Comparison of ENCODE assay signal across 8 cellular contexts in genomic region chr22:50672471-50673230, GRCh38. TPM values are rescaled to one million over a fixed set of nuclear protein-coding genes. Genes with fewer than 3 reads are reported as not detected.
DNase-seq lines count a peak whose midpoint lies in the region; ATAC-seq, FAIRE-seq and TF ChIP-seq lines count a peak whose summit lies in the region.

TSS of gene SHANK3 (plus strand) at chr22:50672823.

- peak within 1 kb of the TSS; percentile 42 to 65 (median 46) for H3K4me3 Mint-ChIP-seq in immature natural killer cell
- peak within 1 kb of the TSS; percentile 58 for H3K4me3 Mint-ChIP-seq in stimulated activated effector memory CD8-positive, alpha-beta T cell treated with anti-CD3 and anti-CD28 coated beads, Interleukin-12 subunit alpha, Interleukin-12 subunit beta, amount 100 ng/mL, for 72 hours

- ATAC-seq in GM12878 (no peak; the same call in 1 of the 3 replicates), GM19452 (IDR thresholded peaks at IDR 0.05; ENCODE audit: unreplicated experiment) (no peak), GM18502 (IDR thresholded peaks at IDR 0.05; ENCODE audit: poor library complexity, unreplicated experiment) (no peak)
- no peak for ATAC-seq in stimulated activated effector memory CD8-positive, alpha-beta T cell treated with anti-CD3 and anti-CD28 coated beads, Interleukin-12 subunit alpha, Interleukin-12 subunit beta, amount 100 ng/mL, for 72 hours

- H3K27me3 ChIP-seq in HAP-1 (ENCODE audit: low read depth) = no peaks in the 10 kb centered on the region
- peaks cover 8 to 12% of the 10 kb centered on the region in 2 experiments for H3K27me3 ChIP-seq in GM12878 (replicated peaks in 1 of 2; ENCODE audit: control insufficient read depth in 2 of 2, insufficient read depth in 2 of 2, low read length in 1 of 2)

- H3K36me3 ChIP-seq in HAP-1 (replicated peaks) = no peaks in the 10 kb centered on the region
- no peaks in the 10 kb centered on the region for H3K36me3 ChIP-seq in GM12878 (ENCODE audit: control insufficient read depth in 2 of 2, insufficient read depth in 2 of 2, low read length in 1 of 2)

- no peaks in the 10 kb centered on the region for H4K20me1 ChIP-seq in GM12878 (ENCODE audit: control insufficient read depth, insufficient read depth)

- no peak within 1 kb of the TSS for H2AFZ ChIP-seq in GM12878 (ENCODE audit: control insufficient read depth, low read depth, low read length)

- WGBS in GM12878 (ENCODE audit: insufficient coverage, insufficient replicate concordance, low lambda C conversion rate, missing lambda C conversion rate) = 5% methylated on average over 19 of the region's 23 CpGs

- no peaks in the 10 kb centered on the region for H3K79me2 ChIP-seq in GM12878 (ENCODE audit: control insufficient read depth, insufficient read depth, low read length)

- H3K9ac ChIP-seq in GM12878 (ENCODE audit: control insufficient read depth, insufficient read depth, low read length) = no peak within 1 kb of the TSS

- FAIRE-seq in GM12878 (lab: Jason Lieb, UNC) = no peak

- POLR2A ChIA-PET in GM12878 (lab: Charles Lee) = no interaction called here

- H3K4me2 ChIP-seq in GM12878 (ENCODE audit: control insufficient read depth, insufficient read depth) = peak within 1 kb of the TSS; percentile 42; the same call in 1 of the 2 replicates

- TF ChIP-seq RAD21 in GM12878 (IDR thresholded peaks at IDR 0.05; ENCODE audit: insufficient read depth, low read depth, low read length) = no peak

- no peak within 1 kb of the TSS for H3K27ac ChIP-seq in GM12878 (ENCODE audit: control insufficient read depth, insufficient read depth)

- no peak for TF ChIP-seq POLR2A in GM12878 (IDR thresholded peaks at IDR 0.05; ENCODE audit: low read depth, low read length)

- intact Hi-C loops in GM12878 (cut with micrococcal nuclease; ENCODE audit: unreplicated experiment) = no loop called here

- SMC1A ChIA-PET in GM12878 (lab: Charles Lee; ENCODE audit: uncharacterized antibody, unreplicated experiment) = no interaction called here

- CTCF ChIA-PET in GM12878 (lab: Yijun Ruan, JAX) = no interaction called here

- DNase-seq in HAP-1 (ENCODE audit: low spot score in 2 of 2) (no peak), GM12878 (ENCODE audit: low read depth, low spot score) (no peak), immature natural killer cell (no peak), NCI-H2107 (lab: John Stamatoyannopoulos, UW) (no peak), NCI-H128 (lab: John Stamatoyannopoulos, UW; ENCODE audit: unreplicated experiment) (no peak)
- DNase-seq in stimulated activated effector memory CD8-positive, alpha-beta T cell treated with anti-CD3 and anti-CD28 coated beads, Interleukin-12 subunit alpha, Interleukin-12 subunit beta, amount 100 ng/mL, for 72 hours (ENCODE audit: low spot score in 2 of 2) = no peak

- no peak for TF ChIP-seq EP300 in GM12878 (IDR thresholded peaks at IDR 0.05; ENCODE audit: borderline replicate concordance in 1 of 2, control insufficient read depth in 1 of 2, low read depth in 2 of 2, low read length in 2 of 2)

- peaks cover 0 to 4% (median 0%) of the 10 kb centered on the region in 6 donors for H3K9me3 Mint-ChIP-seq in immature natural killer cell
- no peaks in the 10 kb centered on the region for H3K9me3 Mint-ChIP-seq in stimulated activated effector memory CD8-positive, alpha-beta T cell treated with anti-CD3 and anti-CD28 coated beads, Interleukin-12 subunit alpha, Interleukin-12 subunit beta, amount 100 ng/mL, for 72 hours

- in situ Hi-C loops in HAP-1 (cut with MboI; ENCODE audit: low sequenced_read_pairs) = no loop called here
- in situ Hi-C loops in GM12878 (cut with MboI) = no loop called here

- H3K4me3 ChIP-seq in HAP-1 = peak within 1 kb of the TSS; percentile 30
- H3K4me3 ChIP-seq in GM12878 = no peak within 1 kb of the TSS

- H3K36me3 Mint-ChIP-seq in immature natural killer cell = peaks cover 0 to 3% (median 0%) of the 10 kb centered on the region in 3 donors
- H3K36me3 Mint-ChIP-seq in stimulated activated effector memory CD8-positive, alpha-beta T cell treated with anti-CD3 and anti-CD28 coated beads, Interleukin-12 subunit alpha, Interleukin-12 subunit beta, amount 100 ng/mL, for 72 hours = peaks cover 5% of the 10 kb centered on the region

- H3K4me1 Mint-ChIP-seq in immature natural killer cell = peaks cover 0 to 18% of the 10 kb centered on the region in 2 donors
- H3K4me1 Mint-ChIP-seq in stimulated activated effector memory CD8-positive, alpha-beta T cell treated with anti-CD3 and anti-CD28 coated beads, Interleukin-12 subunit alpha, Interleukin-12 subunit beta, amount 100 ng/mL, for 72 hours = peaks cover 26% of the 10 kb centered on the region

- no TSS peak for BruUV-seq in GM12878 (replicated peaks; lab: Mats Ljungman, UMichigan)

- TF ChIP-seq CTCF in GM12878 (IDR thresholded peaks at IDR 0.05 in 2 of 3, conservative IDR thresholded peaks at IDR 0.05 in 1 of 3; ENCODE audit: control insufficient read depth in 2 of 3, extremely low read depth in 1 of 3, insufficient read depth in 1 of 3, low read depth in 3 of 3, low read length in 3 of 3) = no peak

- no peak within 1 kb of the TSS for H3K27ac Mint-ChIP-seq in immature natural killer cell
- no peak within 1 kb of the TSS for H3K27ac Mint-ChIP-seq in stimulated activated effector memory CD8-positive, alpha-beta T cell treated with anti-CD3 and anti-CD28 coated beads, Interleukin-12 subunit alpha, Interleukin-12 subunit beta, amount 100 ng/mL, for 72 hours

- peaks cover 15 to 53% (median 18%) of the 10 kb centered on the region in 3 donors for H3K27me3 Mint-ChIP-seq in immature natural killer cell (ENCODE audit: low read depth in 3 of 3)

- no peaks in the 10 kb centered on the region for H3K9me3 ChIP-seq in HAP-1
- H3K9me3 ChIP-seq in GM12878 (replicated peaks; ENCODE audit: control insufficient read depth, insufficient read depth, low read length) = no peaks in the 10 kb centered on the region

- peaks cover 6% of the 10 kb centered on the region for H3K4me1 ChIP-seq in HAP-1
- H3K4me1 ChIP-seq in GM12878 (ENCODE audit: control insufficient read depth, insufficient read depth, low read length) = no peaks in the 10 kb centered on the region

- RAD21 ChIA-PET in GM12878 (lab: Charles Lee; ENCODE audit: unreplicated experiment) = no interaction called here

TF ChIP-seq in GM12878, 131 proteins besides CTCF, POLR2A, EP300 and RAD21:
- TF ChIP-seq MYC (IDR thresholded peaks at IDR 0.05; ENCODE audit: insufficient read depth, insufficient read length, insufficient replicate concordance, low read length, severe bottlenecking) (no peak), TCF7 (IDR thresholded peaks at IDR 0.05; ENCODE audit: borderline replicate concordance) (no peak), CHD1 (IDR thresholded peaks at IDR 0.05; ENCODE audit: low read depth, low read length) (no peak), SUPT20H (IDR thresholded peaks at IDR 0.05; ENCODE audit: borderline replicate concordance, control insufficient read depth, low read depth, low read length) (no peak), NR2C2 (IDR thresholded peaks at IDR 0.05; ENCODE audit: borderline replicate concordance, control insufficient read depth, insufficient read length, low read depth) (no peak)
- TF ChIP-seq, protein P1, sequence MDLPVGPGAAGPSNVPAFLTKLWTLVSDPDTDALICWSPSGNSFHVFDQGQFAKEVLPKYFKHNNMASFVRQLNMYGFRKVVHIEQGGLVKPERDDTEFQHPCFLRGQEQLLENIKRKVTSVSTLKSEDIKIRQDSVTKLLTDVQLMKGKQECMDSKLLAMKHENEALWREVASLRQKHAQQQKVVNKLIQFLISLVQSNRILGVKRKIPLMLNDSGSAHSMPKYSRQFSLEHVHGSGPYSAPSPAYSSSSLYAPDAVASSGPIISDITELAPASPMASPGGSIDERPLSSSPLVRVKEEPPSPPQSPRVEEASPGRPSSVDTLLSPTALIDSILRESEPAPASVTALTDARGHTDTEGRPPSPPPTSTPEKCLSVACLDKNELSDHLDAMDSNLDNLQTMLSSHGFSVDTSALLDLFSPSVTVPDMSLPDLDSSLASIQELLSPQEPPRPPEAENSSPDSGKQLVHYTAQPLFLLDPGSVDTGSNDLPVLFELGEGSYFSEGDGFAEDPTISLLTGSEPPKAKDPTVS (IDR thresholded peaks at IDR 0.05; ENCODE audit: low read depth, low read length) = no peak

RNA-seq across cellular contexts. Expression of gene SHANK3, which starts in this region (rescaled TPM):
- 0.12 and 0.19 TPM in 2 replicates for total RNA-seq in GM12878 (2013; cell fraction: nucleolus; rRNA removed)
- total RNA-seq in GM12878 (2014; rRNA removed) (0.06 TPM in 1 of 2 replicates, not detected in the other), GM12878 (2014; rRNA removed; fragmentation: Illumina TruSeq; extraction: Trizol) (not detected in 2 replicates), GM12878 (2021) (0.08 and 0.10 TPM in 2 replicates)
- polyA plus RNA-seq in GM12878 (2011; ENCODE audit: low read depth) = not detected
- polyA plus RNA-seq in GM12878 (2011; rRNA removed) (0.03 and 0.04 TPM in 2 replicates), GM12878 (2014; fragmentation: Illumina TruSeq; extraction: Trizol) (under 0.01 TPM in 1 of 2 replicates, not detected in the other), GM12878 (2014; fragmentation: Nextera tagmentation; extraction: Ambion mirVana) (not detected), GM12878 (2014; rRNA removed) (0.06 TPM in 1 of 2 replicates, not detected in the other), GM12878 (2016; fragmentation: Nextera tagmentation; extraction: Ambion mirVana) (not detected), immature natural killer cell (not detected)
- polyA plus RNA-seq in GM12878 (2011; cell fraction: cytosol; rRNA removed) = 0.03 and 0.04 TPM in 2 replicates
- polyA plus RNA-seq in GM12878 (2011; cell fraction: nucleus; rRNA removed) = 0.38 and 0.45 TPM in 2 replicates
- 0.09 and 0.10 TPM in 2 replicates for polyA plus RNA-seq in GM12878 (2012)
- under 0.01 TPM in 1 of 2 replicates, not detected in the other for polyA minus RNA-seq in GM12878 (2011; rRNA and poly(A)+ RNA removed)
- polyA minus RNA-seq in GM12878 (2011; cell fraction: cytosol; rRNA and poly(A)+ RNA removed) = not detected in 2 replicates
- 0.10 and 0.12 TPM in 2 replicates for polyA minus RNA-seq in GM12878 (2011; cell fraction: nucleus; rRNA and poly(A)+ RNA removed)
